Comparison of ENCODE assay signal across 8 cellular contexts in genomic region chr4:52665592-52665991, GRCh38. TPM values are rescaled to one million over a fixed set of nuclear protein-coding genes. Genes with fewer than 3 reads are reported as not detected.
DNase-seq lines count a peak whose midpoint lies in the region; ATAC-seq and TF ChIP-seq lines count a peak whose summit lies in the region.

No MANE protein-coding gene starts in this region.

- no peaks in the 10 kb centered on the region for H4K20me1 ChIP-seq in DND-41 (ENCODE audit: insufficient read depth, low read length)

- no peaks in the 10 kb centered on the region for H3K79me2 ChIP-seq in DND-41 (ENCODE audit: insufficient read depth, low read length)

- H3K36me3 ChIP-seq in DND-41 (ENCODE audit: insufficient read depth, low read length) (no peaks in the 10 kb centered on the region), left lung (no peaks in the 10 kb centered on the region)

- no peak for DNase-seq in DND-41
- DNase-seq in KBM-7: peak; percentile 42
- DNase-seq in effector memory CD8-positive, alpha-beta T cell: no peak
- DNase-seq in T-helper 2 cell treated with Interferon-gamma antibody and Interleukin-4, amounts not matched to agents 5 μg/mL and 100 μg/mL, for 36 hours (ENCODE audit: low spot score): no peak
- no peak for DNase-seq in LoVo (ENCODE audit: low spot score)
- DNase-seq in NCI-H345 (lab: John Stamatoyannopoulos, UW): no peak
- DNase-seq in left lung: no peak

- TF ChIP-seq CTCF in DND-41 (IDR thresholded peaks at IDR 0.05; ENCODE audit: borderline replicate concordance, extremely low read depth, low read length, poor library complexity, severe bottlenecking): peak; percentile 40
- TF ChIP-seq CTCF in left lung (IDR thresholded peaks at IDR 0.05): no peak

- H3K9me3 Mint-ChIP-seq in effector memory CD8-positive, alpha-beta T cell: no peaks in the 10 kb centered on the region
- peaks cover 3% of the 10 kb centered on the region for H3K9me3 Mint-ChIP-seq in T-helper 2 cell treated with Interferon-gamma antibody and Interleukin-4, amounts not matched to agents 5 μg/mL and 100 μg/mL, for 36 hours

- no peak overlapping the region for H3K4me3 Mint-ChIP-seq in effector memory CD8-positive, alpha-beta T cell
- no peak overlapping the region for H3K4me3 Mint-ChIP-seq in T-helper 2 cell treated with Interferon-gamma antibody and Interleukin-4, amounts not matched to agents 5 μg/mL and 100 μg/mL, for 36 hours

- H3K4me1 ChIP-seq in DND-41 (ENCODE audit: insufficient read depth, low read length) (no peaks in the 10 kb centered on the region), left lung (peaks cover 0 to under 1% of the 10 kb centered on the region in 2 donors)

- peaks cover 5% of the 10 kb centered on the region for H3K9me3 ChIP-seq in DND-41 (ENCODE audit: insufficient read depth, low read length, severe bottlenecking)
- no peaks in the 10 kb centered on the region for H3K9me3 ChIP-seq in left lung

- H3K9ac ChIP-seq in DND-41 (ENCODE audit: low read depth, low read length): no peak overlapping the region

- H3K27ac ChIP-seq in DND-41 (ENCODE audit: low read length): no peak overlapping the region
- no peak overlapping the region for H3K27ac ChIP-seq in left lung

- no peak overlapping the region for H3K4me2 ChIP-seq in DND-41 (ENCODE audit: insufficient read depth, low read length)

- in situ Hi-C loops in KBM-7 (cut with MboI; ENCODE audit: low pct_unique_long_range_greater_than_20kb, low sequenced_read_pairs): no loop called here

- H3K4me1 Mint-ChIP-seq in effector memory CD8-positive, alpha-beta T cell (ENCODE audit: low read depth in 2 of 2): peaks cover 2 to 4% of the 10 kb centered on the region in 2 donors
- H3K4me1 Mint-ChIP-seq in T-helper 2 cell treated with Interferon-gamma antibody and Interleukin-4, amounts not matched to agents 5 μg/mL and 100 μg/mL, for 36 hours (ENCODE audit: low read depth): peaks cover 8% of the 10 kb centered on the region

- H2AFZ ChIP-seq in DND-41 (ENCODE audit: low read depth, low read length): no peak overlapping the region

- H3K27ac Mint-ChIP-seq in effector memory CD8-positive, alpha-beta T cell: no peak overlapping the region
- H3K27ac Mint-ChIP-seq in T-helper 2 cell treated with Interferon-gamma antibody and Interleukin-4, amounts not matched to agents 5 μg/mL and 100 μg/mL, for 36 hours: no peak overlapping the region

- intact Hi-C loops in left lung (cut with DNase I): no loop called here

- peak; percentile 48; the same call in 2 of the 3 replicates for ATAC-seq in DND-41 (ENCODE audit: insufficient read depth, low read depth)
- ATAC-seq in GM21381 (IDR thresholded peaks at IDR 0.05; ENCODE audit: unreplicated experiment): peak; percentile 69
- peak; percentile 65 for ATAC-seq in effector memory CD8-positive, alpha-beta T cell (replicated peaks)
- no peak for ATAC-seq in left lung

- H3K4me3 ChIP-seq in DND-41 (ENCODE audit: low read depth in 1 of 2, low read length in 2 of 2): no peak overlapping the region
- H3K4me3 ChIP-seq in left lung: no peak overlapping the region

- H3K27me3 ChIP-seq in DND-41 (ENCODE audit: insufficient read depth, low read length, poor library complexity): no peaks in the 10 kb centered on the region
- no peaks in the 10 kb centered on the region for H3K27me3 ChIP-seq in left lung

- peaks cover 28 to 37% of the 10 kb centered on the region in 2 donors for H3K27me3 Mint-ChIP-seq in effector memory CD8-positive, alpha-beta T cell
- H3K27me3 Mint-ChIP-seq in T-helper 2 cell treated with Interferon-gamma antibody and Interleukin-4, amounts not matched to agents 5 μg/mL and 100 μg/mL, for 36 hours (ENCODE audit: low read depth): peaks cover 20% of the 10 kb centered on the region

- no peaks in the 10 kb centered on the region for H3K36me3 Mint-ChIP-seq in effector memory CD8-positive, alpha-beta T cell (ENCODE audit: insufficient read depth)
- peaks cover 12% of the 10 kb centered on the region for H3K36me3 Mint-ChIP-seq in T-helper 2 cell treated with Interferon-gamma antibody and Interleukin-4, amounts not matched to agents 5 μg/mL and 100 μg/mL, for 36 hours (ENCODE audit: low read depth)

RNA-seq across cellular contexts. Expression of gene USP46, which starts 6.5 kb away (rescaled TPM):
- total RNA-seq in left lung: 10 to 100 TPM; 18.2 to 22.1 TPM
